In genomic region chr2:80454628-80455027, GRCh38 we compare ENCODE assay signal across 1 cellular context.
TF ChIP-seq lines count a peak whose summit lies in the region.

No MANE protein-coding gene starts in this region.

TF ChIP-seq in H1, 55 proteins besides CTCF, POLR2A, EP300 and RAD21 (continued from another document):
- no peak for TF ChIP-seq MAFK (IDR thresholded peaks at IDR 0.05; ENCODE audit: low read depth, low read length)
- TF ChIP-seq SRF (IDR thresholded peaks at IDR 0.05; ENCODE audit: low read depth, low read length), result no peak
- no peak for TF ChIP-seq SIX5 (IDR thresholded peaks at IDR 0.05; ENCODE audit: low read depth, low read length)
- TF ChIP-seq KDM1A (IDR thresholded peaks at IDR 0.05; ENCODE audit: borderline replicate concordance, low read length), result no peak
- TF ChIP-seq CHD2 (IDR thresholded peaks at IDR 0.05; ENCODE audit: low read length), result no peak
- no peak for TF ChIP-seq TEAD4 (IDR thresholded peaks at IDR 0.05; ENCODE audit: low read depth, low read length)
- no peak for TF ChIP-seq CHD7 (IDR thresholded peaks at IDR 0.05; ENCODE audit: insufficient replicate concordance, low read length)
- no peak for TF ChIP-seq GTF2F1 (IDR thresholded peaks at IDR 0.05; ENCODE audit: borderline replicate concordance, low read depth, low read length)
